In genomic region chr10:132891313-132891712, GRCh38 we compare ENCODE assay signal across 1 cellular context.
TF ChIP-seq lines count a peak whose summit lies in the region.

No MANE protein-coding gene starts in this region.

TF ChIP-seq in IMR-90, 13 proteins besides CTCF, POLR2A, EP300 and RAD21 (continued from another document):
- no peak for TF ChIP-seq USF2 (IDR thresholded peaks at IDR 0.05; ENCODE audit: low read depth, low read length)
- TF ChIP-seq RFX5 (IDR thresholded peaks at IDR 0.05; ENCODE audit: low read depth, low read length) = no peak
- no peak for TF ChIP-seq FOS (IDR thresholded peaks at IDR 0.05; ENCODE audit: low read depth, low read length)
